In genomic region chr6:167244064-167244949, GRCh38 we compare ENCODE assay signal across 23 cellular contexts. TPM values are rescaled to one million over a fixed set of nuclear protein-coding genes. Genes with fewer than 3 reads are reported as not detected.
DNase-seq lines count a peak whose midpoint lies in the region; TF ChIP-seq lines count a peak whose summit lies in the region.
"Had no signal": no experiment of that assay in that cellular context is flagged by ENCODE, and none has a peak within 500 bp of the region (broad histone marks: within the 10 kb centered on the region; RNA-seq: fewer than 3 reads in every experiment).

No MANE protein-coding gene starts in this region.

- H3K27me3 Mint-ChIP-seq in type B pancreatic cell: peaks cover 13% of the 10 kb centered on the region

- no peaks in the 10 kb centered on the region for H3K79me1 ChIP-seq in mesendoderm (ENCODE audit: low read length)

- no peak overlapping the region for H2BK15ac ChIP-seq in mesendoderm (replicated peaks; ENCODE audit: low read depth)

- H3K56ac ChIP-seq in mesendoderm (ENCODE audit: low read length): peak overlapping the region; percentile 51

- H3K36me3 Mint-ChIP-seq in type B pancreatic cell: no peaks in the 10 kb centered on the region
- H3K36me3 Mint-ChIP-seq: immature natural killer cell had no signal

- H3K79me2 ChIP-seq in mesendoderm (ENCODE audit: control insufficient read depth, insufficient read depth, low read length): no peaks in the 10 kb centered on the region
- H3K79me2 ChIP-seq: parathyroid adenoma had no signal

- H3K36me3 ChIP-seq in mesendoderm (ENCODE audit: control insufficient read depth, insufficient read depth, low read length): no peaks in the 10 kb centered on the region
- H3K36me3 ChIP-seq: esophagus squamous epithelium, tibial nerve had no signal

- WGBS in mesendoderm (ENCODE audit: extremely low coverage, insufficient coverage, low lambda C conversion rate): no CpG with 5 or more reads among the region's 11 CpGs

- H2AK5ac ChIP-seq in mesendoderm (ENCODE audit: low read length): peak overlapping the region; percentile 0

- H3K9ac ChIP-seq in mesendoderm (ENCODE audit: low read length): peak overlapping the region; percentile 51
- H3K9ac ChIP-seq: parathyroid adenoma had no signal

- H4K8ac ChIP-seq in mesendoderm (ENCODE audit: low read depth, low read length): no peak overlapping the region

- peak overlapping the region; percentile 12 for H3K18ac ChIP-seq in mesendoderm (ENCODE audit: low read length)

- peak overlapping the region; percentile 8 for H3K4me2 ChIP-seq in mesendoderm (ENCODE audit: low read length)

- peak overlapping the region; percentile 57 for H3K27ac ChIP-seq in mesendoderm (ENCODE audit: low read depth, low read length)
- H3K27ac ChIP-seq: esophagus squamous epithelium, parathyroid adenoma, RWPE1, tibial nerve had no signal

- H3K4me1 ChIP-seq in mesendoderm (ENCODE audit: control insufficient read depth, low read depth, low read length): peaks cover 11% of the 10 kb centered on the region
- H3K4me1 ChIP-seq: parathyroid adenoma, tibial nerve had no signal

- H3K4me1 Mint-ChIP-seq in type B pancreatic cell (ENCODE audit: unreplicated experiment): peaks cover 25% of the 10 kb centered on the region
- H3K4me1 Mint-ChIP-seq: immature natural killer cell had no signal

- DNase-seq in NCI-H1694 (lab: John Stamatoyannopoulos, UW) (peak; percentile 31), cerebellar cortex (ENCODE audit: low spot score) (peak; percentile 90), mesendoderm (no peak), type B pancreatic cell (ENCODE audit: extremely low spot score, unreplicated experiment) (no peak), RKO (ENCODE audit: low spot score) (no peak), SIG-M5 treated with dmso at 0.1 percent for 504 hours (lab: John Stamatoyannopoulos, UW; ENCODE audit: unreplicated experiment) (no peak), kidney glomerular epithelial cell (lab: John Stamatoyannopoulos, UW) (no peak)
- DNase-seq: activated CD4-positive, alpha-beta T cell treated with anti-CD3 and anti-CD28 coated beads for 48 hours; activated gamma-delta T cell treated with Interleukin-2 at 50 U/mL for 16 hours; central memory CD4-positive, alpha-beta T cell; effector memory CD4-positive, alpha-beta T cell; esophagus squamous epithelium; HCEC 1CT; immature natural killer cell; NCI-H187 treated with DMSO at 0.1 percent for 48 hours; NCI-H446 treated with DMSO at 0.1 percent for 48 hours; stimulated activated naive CD4-positive, alpha-beta T cell treated with Interleukin-2 at 50 U/mL for 16 hours had no signal

- H3K4ac ChIP-seq in mesendoderm (ENCODE audit: low read depth, low read length): no peak overlapping the region

- no peak overlapping the region for H2BK120ac ChIP-seq in mesendoderm (ENCODE audit: low read depth, low read length)

- no peaks in the 10 kb centered on the region for H3K27me3 ChIP-seq in mesendoderm (ENCODE audit: insufficient read depth, low read length, poor library complexity)
- H3K27me3 ChIP-seq: tibial nerve had no signal

- H3K4me3 Mint-ChIP-seq in type B pancreatic cell: no peak overlapping the region
- H3K4me3 Mint-ChIP-seq: immature natural killer cell had no signal

- no peak for TF ChIP-seq CTCF in type B pancreatic cell (conservative IDR thresholded peaks at IDR 0.05)

- peak overlapping the region; percentile 2 for H3K23ac ChIP-seq in mesendoderm (ENCODE audit: low read length)

- H3K9me3 Mint-ChIP-seq in type B pancreatic cell: no peaks in the 10 kb centered on the region
- H3K9me3 Mint-ChIP-seq: immature natural killer cell had no signal

- H3K4me3 ChIP-seq in mesendoderm (ENCODE audit: low read length): no peak overlapping the region
- H3K4me3 ChIP-seq: esophagus squamous epithelium, GM12878, K562, tibial nerve had no signal

- H4K5ac ChIP-seq in mesendoderm (ENCODE audit: low read length): no peak overlapping the region

- peak overlapping the region; percentile 2 for H3K27ac Mint-ChIP-seq in type B pancreatic cell
- H3K27ac Mint-ChIP-seq: immature natural killer cell had no signal

- peak overlapping the region; percentile 2 for H2BK5ac ChIP-seq in mesendoderm (ENCODE audit: low read length)

RNA-seq across cellular contexts. Expression of gene UNC93A, which starts 46.8 kb away (rescaled TPM):
- 0.28 TPM for polyA plus RNA-seq in mesendoderm (2013, experiment 1 of 2)
- 0.24 TPM for polyA plus RNA-seq in mesendoderm (2013, experiment 2 of 2)
- total RNA-seq in type B pancreatic cell (ENCODE audit: low replicate concordance): 3.7 and 11.2 TPM in 2 replicates
- total RNA-seq: GM12878, K562, tibial nerve had no signal
- polyA plus RNA-seq: BJ, immature natural killer cell, K562 had no signal

Comparison
In these comparisons a context has a peak if more than half of its experiments do, and no peak if none do; other contexts are left out.
1. DNase-seq: peak in NCI-H1694 (single experiment) and cerebellar cortex (single experiment); none in mesendoderm (single experiment), type B pancreatic cell (single experiment), RKO (single experiment), SIG-M5 treated with dmso at 0.1 percent for 504 hours (single experiment) and kidney glomerular epithelial cell (single experiment).